9 cellular contexts compared by ENCODE assay signal in genomic region chr6:158207452-158207788, GRCh38. TPM values are rescaled to one million over a fixed set of nuclear protein-coding genes. Genes with fewer than 3 reads are reported as not detected.
DNase-seq lines count a peak whose midpoint lies in the region; ATAC-seq, FAIRE-seq and TF ChIP-seq lines count a peak whose summit lies in the region.
"Had no signal": no experiment of that assay in that cellular context is flagged by ENCODE, and none has a peak within 500 bp of the region (broad histone marks: within the 10 kb centered on the region; RNA-seq: fewer than 3 reads in every experiment).

No MANE protein-coding gene starts in this region.

- H3K36me3 ChIP-seq in GM12878 (ENCODE audit: control insufficient read depth in 2 of 2, insufficient read depth in 2 of 2, low read length in 1 of 2) = no peaks in the 10 kb centered on the region
- H3K36me3 ChIP-seq: thoracic aorta had no signal

- H4K20me1 ChIP-seq in GM12878 (ENCODE audit: control insufficient read depth, insufficient read depth) = no peaks in the 10 kb centered on the region

- CTCF ChIA-PET in GM12878 (lab: Yijun Ruan, JAX) = interaction anchor here (1.0 to 1.4 kb wide), 3 partner anchors 394 to 484 kb away, joined by 3 to 4 read pairs (median 3); no protein-coding TSS in a partner anchor

- peaks cover 9% of the 10 kb centered on the region for H3K4me1 ChIP-seq in GM12878 (ENCODE audit: control insufficient read depth, insufficient read depth, low read length)

- intact Hi-C loops in GM12878 (cut with micrococcal nuclease; ENCODE audit: unreplicated experiment) = loop anchor here (1.0 kb wide), 1 partner anchor 39 kb away; the partner anchor contains the start of genes GTF2H5 and SERAC1

- no peak overlapping the region for H3K4me3 Mint-ChIP-seq in type B pancreatic cell

- TF ChIP-seq EP300 in GM12878 (IDR thresholded peaks at IDR 0.05; ENCODE audit: borderline replicate concordance in 1 of 2, control insufficient read depth in 1 of 2, low read depth in 2 of 2, low read length in 2 of 2) = peak; percentile 53 to 71; a peak in 2 of 4 replicates

- TF ChIP-seq POLR2A in GM12878 (IDR thresholded peaks at IDR 0.05; ENCODE audit: low read depth, low read length) = no peak

- DNase-seq in EL (peak; percentile 48), GM12878 (ENCODE audit: low read depth, low spot score) (peak; percentile 82), SHP77 (lab: John Stamatoyannopoulos, UW) (no peak), type B pancreatic cell (ENCODE audit: extremely low spot score, unreplicated experiment) (no peak), DMS114 treated with DMSO at 0.1 percent for 48 hours (lab: John Stamatoyannopoulos, UW; ENCODE audit: unreplicated experiment) (no peak), NCI-H345 treated with DMSO at 0.1 percent for 48 hours (lab: John Stamatoyannopoulos, UW; ENCODE audit: unreplicated experiment) (no peak)

- FAIRE-seq in GM12878 (lab: Jason Lieb, UNC) = peak; percentile 93

- H3K9me3 Mint-ChIP-seq in type B pancreatic cell = no peaks in the 10 kb centered on the region

- no TSS peak for BruUV-seq in GM12878 (replicated peaks; lab: Mats Ljungman, UMichigan)

- SMC1A ChIA-PET in GM12878 (lab: Charles Lee; ENCODE audit: uncharacterized antibody, unreplicated experiment) = interaction anchor here (0.7 to 1.7 kb wide), 3 partner anchors 25 to 312 kb away, joined by 3 read pairs; no protein-coding TSS in a partner anchor

- no peaks in the 10 kb centered on the region for H3K27me3 Mint-ChIP-seq in type B pancreatic cell

- H2AFZ ChIP-seq in GM12878 (ENCODE audit: control insufficient read depth, low read depth, low read length) = peak overlapping the region; percentile 13; the same call in 1 of the 2 replicates

- H3K9me3 ChIP-seq in GM12878 (replicated peaks; ENCODE audit: control insufficient read depth, insufficient read depth, low read length) = no peaks in the 10 kb centered on the region
- H3K9me3 ChIP-seq: thoracic aorta had no signal

- 0% methylated on average over 3 of the region's 3 CpGs for WGBS in GM12878 (ENCODE audit: insufficient coverage, insufficient replicate concordance, low lambda C conversion rate, missing lambda C conversion rate)

- H3K4me1 Mint-ChIP-seq in type B pancreatic cell (ENCODE audit: unreplicated experiment) = peaks cover 4% of the 10 kb centered on the region

- in situ Hi-C loops in GM12878 (cut with MboI) = no loop called here

- H3K27ac ChIP-seq in GM12878 (ENCODE audit: control insufficient read depth, insufficient read depth) = no peak overlapping the region
- H3K27ac ChIP-seq: thoracic aorta had no signal

- no peak overlapping the region for H3K4me3 ChIP-seq in GM12878
- H3K4me3 ChIP-seq: thoracic aorta had no signal

- peaks cover 0 to 3% of the 10 kb centered on the region in 2 experiments; a peak in 1 of 4 replicates for H3K27me3 ChIP-seq in GM12878 (replicated peaks in 1 of 2; ENCODE audit: control insufficient read depth in 2 of 2, insufficient read depth in 2 of 2, low read length in 1 of 2)

- no peak for TF ChIP-seq CTCF in GM12878 (IDR thresholded peaks at IDR 0.05 in 2 of 3, conservative IDR thresholded peaks at IDR 0.05 in 1 of 3; ENCODE audit: control insufficient read depth in 2 of 3, extremely low read depth in 1 of 3, insufficient read depth in 1 of 3, low read depth in 3 of 3, low read length in 3 of 3)
- no peak for TF ChIP-seq CTCF in type B pancreatic cell (conservative IDR thresholded peaks at IDR 0.05)

- H3K79me2 ChIP-seq in GM12878 (ENCODE audit: control insufficient read depth, insufficient read depth, low read length) = no peaks in the 10 kb centered on the region

- H3K9ac ChIP-seq in GM12878 (ENCODE audit: control insufficient read depth, insufficient read depth, low read length) = no peak overlapping the region

- RAD21 ChIA-PET in GM12878 (lab: Charles Lee; ENCODE audit: unreplicated experiment) = interaction anchor here (1.6 kb wide), 1 partner anchor 484 kb away, joined by 4 read pairs; no protein-coding TSS in a partner anchor

- H3K27ac Mint-ChIP-seq in type B pancreatic cell = no peak overlapping the region

- peak; percentile 86 for ATAC-seq in GM19468 (IDR thresholded peaks at IDR 0.05; ENCODE audit: extremely low read depth, unreplicated experiment)
- ATAC-seq in HG03442 (IDR thresholded peaks at IDR 0.05; ENCODE audit: unreplicated experiment) = peak; percentile 97
- peak; percentile 98 for ATAC-seq in GM12878

- no peaks in the 10 kb centered on the region for H3K36me3 Mint-ChIP-seq in type B pancreatic cell

- no peak for TF ChIP-seq RAD21 in GM12878 (IDR thresholded peaks at IDR 0.05; ENCODE audit: insufficient read depth, low read depth, low read length)

- POLR2A ChIA-PET in GM12878 (lab: Charles Lee) = interaction anchor here (0.5 kb wide), 1 partner anchor 612 kb away, joined by 4 read pairs; the partner anchor contains the start of gene EZR

- H3K4me2 ChIP-seq in GM12878 (ENCODE audit: control insufficient read depth, insufficient read depth) = peak overlapping the region; percentile 67; the same call in 1 of the 2 replicates

TF ChIP-seq in GM12878, 131 proteins besides CTCF, POLR2A, EP300 and RAD21 (continues in another document):
- TF ChIP-seq WRNIP1 (IDR thresholded peaks at IDR 0.05; ENCODE audit: borderline replicate concordance, low read depth, low read length) (no peak), ETV6 (conservative IDR thresholded peaks at IDR 0.05 in 1 of 2, IDR thresholded peaks at IDR 0.05 in 1 of 2; ENCODE audit: borderline replicate concordance in 1 of 2, low read depth in 1 of 2) (peak in 1 of 2 experiments; percentile 89; a peak in 2 of 4 replicates), YY1 (IDR thresholded peaks at IDR 0.05; ENCODE audit: low read depth, low read length) (peak; percentile 66; the same call in 1 of the 2 replicates)
- TF ChIP-seq, protein P1, sequence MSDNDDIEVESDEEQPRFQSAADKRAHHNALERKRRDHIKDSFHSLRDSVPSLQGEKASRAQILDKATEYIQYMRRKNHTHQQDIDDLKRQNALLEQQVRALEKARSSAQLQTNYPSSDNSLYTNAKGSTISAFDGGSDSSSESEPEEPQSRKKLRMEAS (IDR thresholded peaks at IDR 0.05; ENCODE audit: low read depth, low read length) = no peak

RNA-seq across cellular contexts. Expression of gene GTF2H5, which starts 39.3 kb away (rescaled TPM):
- total RNA-seq in GM12878 (2013; cell fraction: nucleolus; rRNA removed) = 2.8 TPM in 2 replicates
- total RNA-seq in GM12878 (2014; rRNA removed) (2.9 and 4.5 TPM in 2 replicates), GM12878 (2014; rRNA removed; fragmentation: Illumina TruSeq; extraction: Trizol) (12.5 and 13.0 TPM in 2 replicates), GM12878 (2021) (14.3 and 15.4 TPM in 2 replicates), type B pancreatic cell (ENCODE audit: low replicate concordance) (27.3 and 29.9 TPM in 2 replicates)
- 2.7 TPM for polyA plus RNA-seq in GM12878 (2011; ENCODE audit: low read depth)
- polyA plus RNA-seq in GM12878 (2011; rRNA removed) (14.6 and 29.1 TPM in 2 replicates), GM12878 (2014; fragmentation: Illumina TruSeq; extraction: Trizol) (9.4 and 10.9 TPM in 2 replicates), GM12878 (2014; fragmentation: Nextera tagmentation; extraction: Ambion mirVana) (10 to 100 TPM; 38.0 to 41.9 TPM), GM12878 (2014; rRNA removed) (5.6 and 6.3 TPM in 2 replicates), GM12878 (2016; fragmentation: Nextera tagmentation; extraction: Ambion mirVana) (10 to 100 TPM; 40.0 to 44.3 TPM)
- polyA plus RNA-seq in GM12878 (2011; cell fraction: cytosol; rRNA removed) = 3.2 and 4.5 TPM in 2 replicates
- polyA plus RNA-seq in GM12878 (2011; cell fraction: nucleus; rRNA removed) = 2.4 and 2.8 TPM in 2 replicates
- polyA plus RNA-seq in GM12878 (2012) = 10.3 and 12.4 TPM in 2 replicates
- polyA minus RNA-seq in GM12878 (2011; rRNA and poly(A)+ RNA removed) = 1.9 and 2.2 TPM in 2 replicates
- 0.52 and 1.1 TPM in 2 replicates for polyA minus RNA-seq in GM12878 (2011; cell fraction: cytosol; rRNA and poly(A)+ RNA removed)
- 0.48 and 0.57 TPM in 2 replicates for polyA minus RNA-seq in GM12878 (2011; cell fraction: nucleus; rRNA and poly(A)+ RNA removed)

RNA-seq across cellular contexts. Expression of gene SERAC1, which starts 39.4 kb away (rescaled TPM):
- 8.0 and 8.3 TPM in 2 replicates for total RNA-seq in GM12878 (2013; cell fraction: nucleolus; rRNA removed)
- total RNA-seq in GM12878 (2014; rRNA removed) (2.6 and 3.1 TPM in 2 replicates), GM12878 (2014; rRNA removed; fragmentation: Illumina TruSeq; extraction: Trizol) (2.0 and 2.2 TPM in 2 replicates), GM12878 (2021) (1.6 and 1.7 TPM in 2 replicates), type B pancreatic cell (ENCODE audit: low replicate concordance) (11.2 and 12.4 TPM in 2 replicates)
- polyA plus RNA-seq in GM12878 (2011; ENCODE audit: low read depth) = 0.54 TPM
- polyA plus RNA-seq in GM12878 (2011; rRNA removed) (2.9 and 4.1 TPM in 2 replicates), GM12878 (2014; fragmentation: Illumina TruSeq; extraction: Trizol) (1.8 and 1.9 TPM in 2 replicates), GM12878 (2014; fragmentation: Nextera tagmentation; extraction: Ambion mirVana) (under 1 TPM; 0.76 to 0.88 TPM), GM12878 (2014; rRNA removed) (1.4 and 2.2 TPM in 2 replicates), GM12878 (2016; fragmentation: Nextera tagmentation; extraction: Ambion mirVana) (1 to 10 TPM; 2.7 TPM)
- 1.3 and 1.5 TPM in 2 replicates for polyA plus RNA-seq in GM12878 (2011; cell fraction: cytosol; rRNA removed)
- 2.5 and 2.8 TPM in 2 replicates for polyA plus RNA-seq in GM12878 (2011; cell fraction: nucleus; rRNA removed)
- 0.62 and 0.98 TPM in 2 replicates for polyA plus RNA-seq in GM12878 (2012)
- 1.8 and 2.9 TPM in 2 replicates for polyA minus RNA-seq in GM12878 (2011; rRNA and poly(A)+ RNA removed)
- polyA minus RNA-seq in GM12878 (2011; cell fraction: cytosol; rRNA and poly(A)+ RNA removed) = 0.94 and 1.4 TPM in 2 replicates
- polyA minus RNA-seq in GM12878 (2011; cell fraction: nucleus; rRNA and poly(A)+ RNA removed) = 2.1 and 3.2 TPM in 2 replicates

Comparison
In these comparisons a context has a peak if more than half of its experiments do, and no peak if none do; other contexts are left out.
1. DNase-seq: peak in EL (single experiment) and GM12878 (single experiment); none in SHP77 (0 of 2), type B pancreatic cell (single experiment), DMS114 treated with DMSO at 0.1 percent for 48 hours (single experiment) and NCI-H345 treated with DMSO at 0.1 percent for 48 hours (single experiment).
2. Peak in every context shown above with its lines, with median percentiles within 50 percentile points of each other: ATAC-seq.